Comparison of ENCODE assay signal across 8 cellular contexts in genomic region chr12:41277019-41277770, GRCh38.
A peak's percentile ranks its signal among the peaks of the same experiment; 100 is the strongest.
DNase-seq lines count a peak whose midpoint lies in the region; ATAC-seq and TF ChIP-seq lines count a peak whose summit lies in the region.

No MANE protein-coding gene starts in this region.

- intact Hi-C loops in A673 (cut with micrococcal nuclease; ENCODE audit: unreplicated experiment), result loop anchor here (1.0 to 10.0 kb wide), 8 partner anchors 245 to 1095 kb away; no protein-coding TSS in a partner anchor
- intact Hi-C loops in naive thymus-derived CD4-positive, alpha-beta T cell (cut with micrococcal nuclease), result loop anchor here (1.0 to 10.0 kb wide), 6 partner anchors 747 to 1292 kb away; no protein-coding TSS in a partner anchor

- H3K27ac ChIP-seq in A673 (ENCODE audit: low read depth, low read length, poor library complexity, severe bottlenecking), result no peak overlapping the region
- H3K27ac ChIP-seq in OCI-LY1 (ENCODE audit: low read depth, low read length, poor library complexity, severe bottlenecking), result no peak overlapping the region
- H3K27ac ChIP-seq in naive thymus-derived CD4-positive, alpha-beta T cell (ENCODE audit: low read depth, low read length), result no peak overlapping the region

- peaks cover 0 to 12% (median 8%) of the 10 kb centered on the region in 5 donors for H3K27me3 Mint-ChIP-seq in naive thymus-derived CD4-positive, alpha-beta T cell

- peak; percentile 71 for DNase-seq in A673 (ENCODE audit: low spot score)
- DNase-seq in ELF-1 (ENCODE audit: low read depth, low spot score), result peak; percentile 16
- peak in 5 of 9 donors; percentile 4 to 9 (median 6) for DNase-seq in naive thymus-derived CD4-positive, alpha-beta T cell

- H3K36me3 ChIP-seq in A673 (ENCODE audit: insufficient read depth, low read length, poor library complexity, severe bottlenecking) (no peaks in the 10 kb centered on the region), OCI-LY1 (ENCODE audit: insufficient read depth, low read length) (no peaks in the 10 kb centered on the region), endocrine pancreas (ENCODE audit: control insufficient read depth, insufficient read depth, low read length) (no peaks in the 10 kb centered on the region)
- H3K36me3 ChIP-seq in naive thymus-derived CD4-positive, alpha-beta T cell (ENCODE audit: control insufficient read depth in 2 of 3, insufficient read depth in 3 of 3, low read length in 3 of 3), result no peaks in the 10 kb centered on the region

- H3K9me2 ChIP-seq in OCI-LY1 (ENCODE audit: low read depth, low read length), result no peaks in the 10 kb centered on the region

- H3K9ac ChIP-seq in OCI-LY1 (ENCODE audit: low read length) (no peak overlapping the region), endocrine pancreas (ENCODE audit: control insufficient read depth, insufficient read depth, low read length) (peak overlapping the region; percentile 6)

- H3K27me3 ChIP-seq in A673 (replicated peaks; ENCODE audit: insufficient read depth, low read depth, low read length, poor library complexity), result no peaks in the 10 kb centered on the region
- H3K27me3 ChIP-seq in OCI-LY1 (ENCODE audit: insufficient read depth, low read length), result no peaks in the 10 kb centered on the region
- H3K27me3 ChIP-seq in endocrine pancreas (ENCODE audit: control insufficient read depth, insufficient read depth, low read length), result no peaks in the 10 kb centered on the region
- H3K27me3 ChIP-seq in naive thymus-derived CD4-positive, alpha-beta T cell (ENCODE audit: control insufficient read depth in 2 of 2, insufficient read depth in 2 of 2, low read length in 2 of 2), result peaks cover 0 to 4% of the 10 kb centered on the region in 2 donors

- peak; percentile 72 for TF ChIP-seq CTCF in A673 (conservative IDR thresholded peaks at IDR 0.05; ENCODE audit: low read depth, low read length)
- TF ChIP-seq CTCF in OCI-LY1 (IDR thresholded peaks at IDR 0.05; ENCODE audit: low read length), result peak; percentile 63; the same call in 1 of the 2 replicates

- H3K79me2 ChIP-seq in OCI-LY1 (ENCODE audit: insufficient read depth, low read length), result no peaks in the 10 kb centered on the region

- no peak overlapping the region for H3K27ac Mint-ChIP-seq in naive thymus-derived CD4-positive, alpha-beta T cell

- H3F3A ChIP-seq in OCI-LY1 (ENCODE audit: insufficient read depth, low read length), result no peaks in the 10 kb centered on the region

- H3K9me3 Mint-ChIP-seq in naive thymus-derived CD4-positive, alpha-beta T cell, result no peaks in the 10 kb centered on the region

- H2AFZ ChIP-seq in OCI-LY1 (ENCODE audit: low read length), result no peak overlapping the region

- no peak overlapping the region for H3K4me3 Mint-ChIP-seq in naive thymus-derived CD4-positive, alpha-beta T cell

- no peak overlapping the region for H3K4me2 ChIP-seq in OCI-LY1 (ENCODE audit: low read length)

- CTCF ChIA-PET in A673 (lab: Charles Lee), result interaction anchor here (1.8 kb wide), 1 partner anchor 747 kb away, joined by 7 read pairs; no protein-coding TSS in a partner anchor
- CTCF ChIA-PET in naive thymus-derived CD4-positive, alpha-beta T cell (lab: Charles Lee), result interaction anchor here (1.2 to 1.4 kb wide), 3 partner anchors 747 to 1095 kb away, joined by 3 to 4 read pairs (median 3); no protein-coding TSS in a partner anchor

- H3K4me3 ChIP-seq in A673 (ENCODE audit: low read depth, low read length, poor library complexity, severe bottlenecking) (no peak overlapping the region), OCI-LY1 (ENCODE audit: low read depth, low read length, poor library complexity, severe bottlenecking) (no peak overlapping the region), endocrine pancreas (ENCODE audit: control insufficient read depth, insufficient read depth, low read length) (peak overlapping the region; percentile 73)
- H3K4me3 ChIP-seq in naive thymus-derived CD4-positive, alpha-beta T cell (ENCODE audit: low read length), result no peak overlapping the region

- ATAC-seq in HG03469 (IDR thresholded peaks at IDR 0.05; ENCODE audit: unreplicated experiment) (peak; percentile 62), HG02798 (IDR thresholded peaks at IDR 0.05; ENCODE audit: poor library complexity, unreplicated experiment) (no peak), HG02759 (IDR thresholded peaks at IDR 0.05; ENCODE audit: unreplicated experiment) (no peak)
- ATAC-seq in naive thymus-derived CD4-positive, alpha-beta T cell, result peak; percentile 49

- no peaks in the 10 kb centered on the region for H3K36me3 Mint-ChIP-seq in naive thymus-derived CD4-positive, alpha-beta T cell

- BruUV-seq in A673 (replicated peaks; lab: Mats Ljungman, UMichigan), result no TSS peak

- H3K9me3 ChIP-seq in A673 (ENCODE audit: low read depth, low read length, poor library complexity, severe bottlenecking) (no peaks in the 10 kb centered on the region), OCI-LY1 (ENCODE audit: low read length) (no peaks in the 10 kb centered on the region), endocrine pancreas (ENCODE audit: control insufficient read depth, low read length) (no peaks in the 10 kb centered on the region)
- H3K9me3 ChIP-seq in naive thymus-derived CD4-positive, alpha-beta T cell (ENCODE audit: control insufficient read depth in 2 of 3, low read length in 3 of 3), result no peaks in the 10 kb centered on the region

- POLR2A ChIA-PET in A673 (lab: Charles Lee; ENCODE audit: low non-redundant PET), result interaction anchor here (0.6 to 0.7 kb wide), 2 partner anchors 326 to 1272 kb away, joined by 3 to 5 read pairs; no protein-coding TSS in a partner anchor
- POLR2A ChIA-PET in naive thymus-derived CD4-positive, alpha-beta T cell (lab: Charles Lee), result no interaction called here

- H3K4me1 ChIP-seq in A673 (ENCODE audit: insufficient read depth, low read length, poor library complexity, severe bottlenecking) (peaks cover 14% of the 10 kb centered on the region), OCI-LY1 (ENCODE audit: insufficient read depth, low read length, severe bottlenecking) (no peaks in the 10 kb centered on the region), endocrine pancreas (ENCODE audit: control insufficient read depth, insufficient read depth, low read length) (peaks cover 11% of the 10 kb centered on the region)
- no peaks in the 10 kb centered on the region for H3K4me1 ChIP-seq in naive thymus-derived CD4-positive, alpha-beta T cell (ENCODE audit: control insufficient read depth in 2 of 2, insufficient read depth in 2 of 2, low read length in 2 of 2)

- no peaks in the 10 kb centered on the region for H4K20me1 ChIP-seq in OCI-LY1 (ENCODE audit: insufficient read depth, low read length)

- no peaks in the 10 kb centered on the region for H3K4me1 Mint-ChIP-seq in naive thymus-derived CD4-positive, alpha-beta T cell

Comparison
In these comparisons a context has a peak if more than half of its experiments do, and no peak if none do; other contexts are left out.
1. DNase-seq: peak in every context shown above with its lines; median percentile 71 in A673; 16 in ELF-1; 6 in naive thymus-derived CD4-positive, alpha-beta T cell.
2. ATAC-seq: peak in HG03469 (single experiment) and naive thymus-derived CD4-positive, alpha-beta T cell (single experiment); none in HG02798 (single experiment) and HG02759 (single experiment).